Comparison of ENCODE assay signal across 8 cellular contexts in the genomic region with DNA sequence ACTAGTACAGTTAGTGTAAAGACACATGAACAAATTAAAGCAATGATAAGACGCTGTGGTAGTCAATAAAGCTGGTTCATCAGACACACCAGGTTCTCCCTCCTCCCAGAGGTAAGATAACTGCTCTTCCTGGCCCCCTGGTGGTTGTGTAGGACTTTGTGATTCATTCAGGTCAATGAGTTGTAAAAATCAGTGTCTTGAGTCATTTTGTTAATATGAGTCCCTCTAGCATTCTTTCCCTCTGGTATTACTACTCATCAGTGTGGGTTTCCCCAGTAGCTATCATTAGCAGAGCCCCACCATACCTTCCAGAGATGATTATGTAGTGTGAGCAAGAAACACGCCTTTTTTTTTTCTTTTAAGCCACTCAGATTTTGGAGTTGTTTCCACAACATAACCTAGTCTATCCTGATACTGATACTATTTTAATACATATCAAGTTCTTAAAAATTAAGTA. TPM values are rescaled to one million over a fixed set of nuclear protein-coding genes. Genes with fewer than 3 reads are reported as not detected.
DNase-seq lines count a peak whose midpoint lies in the region; ATAC-seq, FAIRE-seq and TF ChIP-seq lines count a peak whose summit lies in the region.

No MANE protein-coding gene starts in this region.

- H3K9me3 Mint-ChIP-seq in immature natural killer cell, result no peaks in the 10 kb centered on the region

- no peak overlapping the region for H3K4me3 Mint-ChIP-seq in immature natural killer cell

- in situ Hi-C loops in astrocyte of the spinal cord (cut with HindIII; ENCODE audit: low sequenced_read_pairs), result no loop called here

- peak; percentile 82 for TF ChIP-seq CTCF in GM12864 (IDR thresholded peaks at IDR 0.05; ENCODE audit: low read depth, low read length, missing control alignments)
- TF ChIP-seq CTCF in astrocyte of the spinal cord (IDR thresholded peaks at IDR 0.05; ENCODE audit: low read depth, low read length), result peak; percentile 77

- H3K4me3 ChIP-seq in GM12864 (ENCODE audit: low read depth, low read length) (no peak overlapping the region), astrocyte of the spinal cord (ENCODE audit: low read depth, low read length) (no peak overlapping the region)

- peaks cover 25 to 28% of the 10 kb centered on the region in 2 donors for H3K4me1 Mint-ChIP-seq in immature natural killer cell

- H3K36me3 Mint-ChIP-seq in immature natural killer cell, result peaks cover 0 to 4% (median 0%) of the 10 kb centered on the region in 3 donors

- H3K27ac Mint-ChIP-seq in immature natural killer cell, result peak overlapping the region in 1 of 6 donors; percentile 40

- peak; percentile 41 for ATAC-seq in HG02973 (IDR thresholded peaks at IDR 0.05; ENCODE audit: unreplicated experiment)
- no peak for ATAC-seq in HG03457 (IDR thresholded peaks at IDR 0.05; ENCODE audit: unreplicated experiment)

- peak; percentile 92 for FAIRE-seq in TTC549 (lab: Jason Lieb, UNC)

- H3K27me3 Mint-ChIP-seq in immature natural killer cell (ENCODE audit: low read depth in 3 of 3), result peaks cover 9 to 13% (median 11%) of the 10 kb centered on the region in 3 donors

- DNase-seq in GM12864 (ENCODE audit: low read depth) (peak; percentile 82), NCI-H2107 treated with DMSO at 0.1 percent for 48 hours (lab: John Stamatoyannopoulos, UW; ENCODE audit: unreplicated experiment) (peak; percentile 62), astrocyte of the spinal cord (ENCODE audit: low read depth, low spot score) (peak; percentile 83), immature natural killer cell (peak; percentile 35 to 59 (median 49))
- peak; percentile 42 to 55 for DNase-seq in stimulated activated CD4-positive, alpha-beta T cell treated with anti-CD3 and anti-CD28 coated beads, Interleukin-15, amount 100 ng/mL, for 1 hour (ENCODE audit: low read depth in 1 of 2, low spot score in 1 of 2)

RNA-seq across cellular contexts. Expression of a gene that starts 3.6 kb away (rescaled TPM):
- 10 to 100 TPM; 11.7 to 20.9 (median 15.3) TPM for polyA plus RNA-seq in immature natural killer cell

RNA-seq across cellular contexts. Expression of a gene that starts 35.6 kb away (rescaled TPM):
- polyA plus RNA-seq in immature natural killer cell, result not detected

RNA-seq across cellular contexts. Expression of a gene that starts 46.1 kb away (rescaled TPM):
- 10 to 100 TPM; 14.5 to 28.7 (median 17.6) TPM for polyA plus RNA-seq in immature natural killer cell

RNA-seq across cellular contexts. Expression of a gene that starts 52.1 kb away (rescaled TPM):
- 100 to 1,000 TPM; 138 to 200 (median 168) TPM for polyA plus RNA-seq in immature natural killer cell

RNA-seq across cellular contexts. Expression of a gene that starts 59.5 kb away (rescaled TPM):
- polyA plus RNA-seq in immature natural killer cell, result not detected
